ENCODE assay signal across 12 cellular contexts in genomic region chr10:31926154-31926553, GRCh38. TPM values are rescaled to one million over a fixed set of nuclear protein-coding genes. Genes with fewer than 3 reads are reported as not detected.
A peak's percentile ranks its signal among the peaks of the same experiment; 100 is the strongest.
DNase-seq lines count a peak whose midpoint lies in the region; ATAC-seq and TF ChIP-seq lines count a peak whose summit lies in the region.
"Had no signal": no experiment of that assay in that cellular context is flagged by ENCODE, and none has a peak within 500 bp of the region (broad histone marks: within the 10 kb centered on the region; RNA-seq: fewer than 3 reads in every experiment).

No MANE protein-coding gene starts in this region.

- DNase-seq in CD1c-positive myeloid dendritic cell (ENCODE audit: extremely low spot score) (peak; percentile 54), WTC11 (ENCODE audit: low spot score) (no peak), nephron progenitor cell (no peak), uterus (no peak), head of caudate nucleus (no peak)
- DNase-seq: activated gamma-delta T cell treated with Interleukin-2 at 50 U/mL for 16 hours; NCI-H774; stimulated activated CD4-positive, alpha-beta T cell treated with anti-CD3 and anti-CD28 coated beads, Interleukin-2, amount 100 ng/mL, for 48 hours; stimulated activated naive CD8-positive, alpha-beta T cell treated with anti-CD3 and anti-CD28 coated beads, Interleukin-15, amount 100 ng/mL, for 72 hours had no signal

- H3K9ac ChIP-seq in HUES64 (ENCODE audit: low read depth, low read length), result no peak overlapping the region

- H3K27ac Mint-ChIP-seq in WTC11 (no peak overlapping the region), nephron progenitor cell (no peak overlapping the region)
- H3K27ac Mint-ChIP-seq: stimulated activated naive CD8-positive, alpha-beta T cell treated with anti-CD3 and anti-CD28 coated beads, Interleukin-15, amount 100 ng/mL, for 72 hours had no signal

- H3K27me3 ChIP-seq in HUES64 (ENCODE audit: insufficient read depth, low read length), result no peaks in the 10 kb centered on the region
- no peaks in the 10 kb centered on the region for H3K27me3 ChIP-seq in uterus

- POLR2A ChIA-PET in WTC11 (lab: Charles Lee), result no interaction called here

- H3K36me3 Mint-ChIP-seq in WTC11, result peaks cover 15% of the 10 kb centered on the region
- peaks cover 28% of the 10 kb centered on the region for H3K36me3 Mint-ChIP-seq in nephron progenitor cell (ENCODE audit: low read depth)

- TF ChIP-seq CTCF in WTC11 (IDR thresholded peaks at IDR 0.05), result no peak
- TF ChIP-seq CTCF in nephron progenitor cell (IDR thresholded peaks at IDR 0.05), result no peak
- no peak for TF ChIP-seq CTCF in uterus (IDR thresholded peaks at IDR 0.05)

- no peak for TF ChIP-seq POLR2A in uterus (IDR thresholded peaks at IDR 0.05)

- H3K27ac ChIP-seq in HUES64 (ENCODE audit: low read depth, low read length) (no peak overlapping the region), uterus (no peak overlapping the region)

- H3K36me3 ChIP-seq in HUES64 (ENCODE audit: insufficient read depth, low read length) (0 out of 2 replicates have a peak, but pooled peaks cover 5% of the 10 kb centered on the region), uterus (no peaks in the 10 kb centered on the region)

- CTCF ChIA-PET in WTC11 (lab: Charles Lee), result no interaction called here

- H3K27me3 Mint-ChIP-seq in WTC11 (ENCODE audit: low read depth) (no peaks in the 10 kb centered on the region), nephron progenitor cell (ENCODE audit: low read depth, poor library complexity) (peaks cover 5% of the 10 kb centered on the region)
- H3K27me3 Mint-ChIP-seq: stimulated activated naive CD8-positive, alpha-beta T cell treated with anti-CD3 and anti-CD28 coated beads, Interleukin-15, amount 100 ng/mL, for 72 hours had no signal

- H3K9me3 ChIP-seq in HUES64 (ENCODE audit: insufficient read depth, low read depth, low read length) (0 out of 2 replicates have a peak, but pooled peaks cover 5% of the 10 kb centered on the region), uterus (no peaks in the 10 kb centered on the region)

- H3K9me3 Mint-ChIP-seq in WTC11 (peaks cover 13% of the 10 kb centered on the region), nephron progenitor cell (peaks cover 18% of the 10 kb centered on the region)
- H3K9me3 Mint-ChIP-seq: stimulated activated naive CD8-positive, alpha-beta T cell treated with anti-CD3 and anti-CD28 coated beads, Interleukin-15, amount 100 ng/mL, for 72 hours had no signal

- ATAC-seq in WTC11, result no peak
- ATAC-seq in GM18907 (IDR thresholded peaks at IDR 0.05; ENCODE audit: unreplicated experiment), result no peak
- ATAC-seq in GM19324 (IDR thresholded peaks at IDR 0.05; ENCODE audit: low FRiP score, unreplicated experiment), result no peak
- ATAC-seq: stimulated activated naive CD8-positive, alpha-beta T cell treated with anti-CD3 and anti-CD28 coated beads, Interleukin-15, amount 100 ng/mL, for 72 hours had no signal

- H3K4me1 Mint-ChIP-seq in WTC11, result peaks cover 42% of the 10 kb centered on the region
- H3K4me1 Mint-ChIP-seq in nephron progenitor cell, result peaks cover 37% of the 10 kb centered on the region

- intact Hi-C loops in uterus (cut with DNase I; ENCODE audit: low total_unique reads), result no loop called here
- intact Hi-C loops in head of caudate nucleus (cut with DNase I), result loop anchor here (5.0 to 10.0 kb wide), 2 partner anchors 61 to 131 kb away; partner anchors contain the start of gene KIF5B

- WGBS in HUES64, result 84% methylated on average over 4 of the region's 5 CpGs

- H3K4me3 Mint-ChIP-seq in WTC11 (peak overlapping the region; percentile 46), nephron progenitor cell (peak overlapping the region; percentile 92)

- H3K4me1 ChIP-seq in HUES64 (ENCODE audit: insufficient read depth, low read length) (peaks cover 27% of the 10 kb centered on the region), uterus (no peaks in the 10 kb centered on the region)

- H3K4me3 ChIP-seq in HUES64 (ENCODE audit: low read length) (peak overlapping the region; percentile 90; the same call in 1 of the 2 replicates), uterus (no peak overlapping the region)

TF ChIP-seq in WTC11, 78 proteins besides CTCF, POLR2A, EP300 and RAD21:
- TF ChIP-seq ELF4 (CRISPR knock-in tag; IDR thresholded peaks at IDR 0.05; ENCODE audit: low read depth) (no peak), CREB1 (CRISPR knock-in tag; IDR thresholded peaks at IDR 0.05) (no peak), TCF7 (CRISPR knock-in tag; IDR thresholded peaks at IDR 0.05; ENCODE audit: low read depth) (no peak)

RNA-seq across cellular contexts. Expression of gene ARHGAP12, which starts 2.5 kb away (rescaled TPM):
- 24.3 TPM for polyA plus RNA-seq in HUES64 (2013, experiment 1 of 2)
- polyA plus RNA-seq in HUES64 (2013, experiment 2 of 2), result 26.6 TPM
- 34.1 to 39.5 TPM (median 36.9 TPM) in 3 replicates for total RNA-seq in WTC11 (2021)
- 10 to 100 TPM; 37.7 to 82.5 (median 57.3) TPM for total RNA-seq in uterus
